8 cellular contexts compared by ENCODE assay signal in the genomic region with DNA sequence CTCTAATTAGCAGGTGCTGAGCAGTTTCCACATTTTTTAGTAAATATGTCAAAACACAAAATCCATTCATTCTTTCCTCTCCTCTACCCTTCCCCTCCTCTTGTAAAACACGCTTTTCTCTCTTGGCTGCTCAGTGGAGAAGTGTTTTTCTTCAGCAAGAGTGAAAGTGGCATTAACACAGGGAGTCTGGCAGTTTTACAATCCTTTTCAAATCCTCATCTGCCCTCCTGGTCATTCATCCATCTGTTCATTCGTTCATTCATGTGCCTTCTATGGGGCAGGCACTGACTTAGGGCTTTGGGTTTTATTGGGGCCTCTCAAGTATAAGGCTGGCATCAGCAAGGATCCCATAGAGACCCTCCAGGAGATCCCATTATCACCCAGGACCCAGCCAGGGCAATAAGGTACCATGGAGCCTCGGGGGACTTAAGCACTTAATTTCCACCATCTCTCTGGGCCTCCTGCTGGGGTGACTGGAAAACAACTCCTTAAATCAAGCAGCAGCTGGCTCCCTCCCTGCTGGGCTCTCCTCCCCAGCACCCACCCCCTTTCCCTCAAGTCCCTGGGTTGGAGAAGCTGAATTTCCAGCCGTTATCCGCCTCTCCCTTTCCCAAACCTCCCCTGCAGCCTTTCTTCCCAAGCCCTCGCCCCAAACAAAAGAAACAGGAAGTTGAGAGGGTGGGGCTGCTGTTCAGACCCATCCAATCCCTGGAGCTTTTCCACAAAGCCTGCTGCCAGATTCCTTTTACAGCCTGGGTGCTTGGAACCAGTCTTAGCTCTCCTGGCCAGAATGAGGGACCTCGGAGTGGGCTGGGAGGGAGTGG. TPM values are rescaled to one million over a fixed set of nuclear protein-coding genes. Genes with fewer than 3 reads are reported as not detected.
DNase-seq lines count a peak whose midpoint lies in the region; ATAC-seq and TF ChIP-seq lines count a peak whose summit lies in the region.

No MANE protein-coding gene starts in this region.

- TF ChIP-seq CTCF in left lung (IDR thresholded peaks at IDR 0.05) (no peak), Peyer's patch (IDR thresholded peaks at IDR 0.05) (no peak)

- peak; percentile 25 for ATAC-seq in left lung
- ATAC-seq in HG03175 (IDR thresholded peaks at IDR 0.05; ENCODE audit: unreplicated experiment) = no peak

- intact Hi-C loops in left lung (cut with DNase I) = no loop called here

- H3K36me3 ChIP-seq in left lung (no peaks in the 10 kb centered on the region), Peyer's patch (no peaks in the 10 kb centered on the region)

- no peak for TF ChIP-seq POLR2A in Peyer's patch (IDR thresholded peaks at IDR 0.05)

- H3K27me3 ChIP-seq in left lung (no peaks in the 10 kb centered on the region), Peyer's patch (no peaks in the 10 kb centered on the region)

- peak; percentile 23 for DNase-seq in Ammon's horn (ENCODE audit: low spot score)
- DNase-seq in NCI-H2029 (lab: John Stamatoyannopoulos, UW) = peak; percentile 49
- peak; percentile 63 for DNase-seq in cerebellar cortex (ENCODE audit: low spot score)
- no peak for DNase-seq in left lung
- DNase-seq in kidney glomerular epithelial cell (lab: John Stamatoyannopoulos, UW) = no peak
- no peak for DNase-seq in Peyer's patch
- DNase-seq in GDM1 (lab: John Stamatoyannopoulos, UW) = no peak

- H3K4me3 ChIP-seq in left lung = no peak overlapping the region
- H3K4me3 ChIP-seq in Peyer's patch = no peak overlapping the region

- H3K9me3 ChIP-seq in left lung (no peaks in the 10 kb centered on the region), Peyer's patch (no peaks in the 10 kb centered on the region)

- H3K4me1 ChIP-seq in left lung (no peaks in the 10 kb centered on the region), Peyer's patch (no peaks in the 10 kb centered on the region)

- peak overlapping the region in 1 of 2 donors; percentile 20 for H3K27ac ChIP-seq in left lung
- H3K27ac ChIP-seq in Peyer's patch = no peak overlapping the region

RNA-seq across cellular contexts. Expression of gene MARCHF4, which starts 32.6 kb away (rescaled TPM):
- total RNA-seq in left lung (under 1 TPM in 1 of 2 donors, not detected in 1; 0.15 TPM), Peyer's patch (under 1 TPM in 1 of 4 donors, not detected in 3; 0.35 TPM)

Comparison
In these comparisons a context has a peak if more than half of its experiments do, and no peak if none do; other contexts are left out.
1. DNase-seq: peak in Ammon's horn (single experiment), NCI-H2029 (single experiment) and cerebellar cortex (single experiment); none in left lung (0 of 2), kidney glomerular epithelial cell (single experiment), Peyer's patch (0 of 3) and GDM1 (single experiment).